Comparison of ENCODE assay signal across 8 cellular contexts in the genomic region with DNA sequence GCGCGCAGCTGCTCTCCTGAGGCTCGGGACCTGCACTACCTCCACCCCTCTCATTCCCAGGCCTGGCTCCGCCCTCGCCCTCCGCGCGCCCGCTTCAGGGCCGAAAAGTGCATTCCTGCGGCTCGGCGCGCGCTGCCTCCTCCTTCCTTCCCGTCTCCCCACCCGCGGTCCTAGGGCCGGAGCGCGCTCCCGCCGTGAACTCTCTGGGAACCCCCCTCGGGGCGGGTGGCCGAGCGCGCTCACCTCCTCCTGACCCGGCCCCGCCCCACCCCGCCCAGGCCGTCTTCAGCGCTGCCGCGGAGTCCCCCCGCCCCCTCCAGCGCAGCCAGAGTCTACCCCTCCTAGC. TPM values are rescaled to one million over a fixed set of nuclear protein-coding genes. Genes with fewer than 3 reads are reported as not detected.
DNase-seq lines count a peak whose midpoint lies in the region; ATAC-seq and TF ChIP-seq lines count a peak whose summit lies in the region.

No MANE protein-coding gene starts in this region.

- intact Hi-C loops in HCT116 (cut with micrococcal nuclease): loop anchor here (2.0 kb wide), 1 partner anchor 30 kb away; no protein-coding TSS in a partner anchor
- intact Hi-C loops in adrenal gland (cut with DNase I): no loop called here
- intact Hi-C loops in cardiac septum (cut with DNase I): loop anchor here (2.0 kb wide), 1 partner anchor 30 kb away; no protein-coding TSS in a partner anchor

- no TSS peak for BruUV-seq in HCT116 (replicated peaks; lab: Mats Ljungman, UMichigan)

- TF ChIP-seq RAD21 in HCT116 (IDR thresholded peaks at IDR 0.05; ENCODE audit: low read depth): no peak

- ATAC-seq in HCT116 (peak; percentile 77), upper lobe of left lung (ENCODE audit: low FRiP score in 2 of 2) (peak; percentile 92 to 93)

- TF ChIP-seq POLR2A in HCT116 (IDR thresholded peaks at IDR 0.05; ENCODE audit: borderline replicate concordance, extremely low read depth, insufficient read depth, insufficient read length) (peak; percentile 4), adrenal gland (IDR thresholded peaks at IDR 0.05) (peak in 1 of 2 donors; percentile 58), upper lobe of left lung (IDR thresholded peaks at IDR 0.05) (no peak)

- H3K79me2 ChIP-seq in HCT116 (ENCODE audit: insufficient read depth, low read length) (peaks cover 40% of the 10 kb centered on the region), parathyroid adenoma (no peaks in the 10 kb centered on the region)

- WGBS in adrenal gland, 4 donors: 0% methylated on average over 2 to 37 of the region's 37 CpGs
- WGBS in upper lobe of left lung, 2 donors: 1% methylated on average over 21 to 35 of the region's 37 CpGs

- CTCF ChIA-PET in HCT116 (lab: Charles Lee): interaction anchor here (2.5 kb wide), 2 partner anchors 31 to 101 kb away, joined by 8 to 12 read pairs; a partner anchor contains a TSS

- no peaks in the 10 kb centered on the region for H4K20me1 ChIP-seq in HCT116 (ENCODE audit: insufficient read depth)

- no peaks in the 10 kb centered on the region for H3K9me3 ChIP-seq in ES-I3 (ENCODE audit: control insufficient read depth, insufficient read depth, low read length)
- no peaks in the 10 kb centered on the region for H3K9me3 ChIP-seq in HCT116 (ENCODE audit: control insufficient read depth in 1 of 2, insufficient read depth in 1 of 2, low read depth in 1 of 2, low read length in 2 of 2)
- no peaks in the 10 kb centered on the region for H3K9me3 ChIP-seq in adrenal gland (replicated peaks in 1 of 3)
- H3K9me3 ChIP-seq in parathyroid adenoma (ENCODE audit: control insufficient read depth, low read length): no peaks in the 10 kb centered on the region
- H3K9me3 ChIP-seq in upper lobe of left lung: no peaks in the 10 kb centered on the region

- H3K9me2 ChIP-seq in HCT116 (ENCODE audit: insufficient read depth): no peaks in the 10 kb centered on the region

- TF ChIP-seq EP300 in upper lobe of left lung (IDR thresholded peaks at IDR 0.05): no peak

- H3K27ac ChIP-seq in HCT116 (ENCODE audit: low read depth, low read length) (peak overlapping the region; percentile 99), adrenal gland (peak overlapping the region; percentile 91 to 100 (median 97)), parathyroid adenoma (peak overlapping the region; percentile 99), upper lobe of left lung (peak overlapping the region; percentile 98 to 100 (median 99))

- H3K36me3 ChIP-seq in ES-I3 (ENCODE audit: insufficient read depth, low read length) (no peaks in the 10 kb centered on the region), HCT116 (ENCODE audit: control insufficient read depth in 1 of 2, insufficient read depth in 2 of 2, low read length in 2 of 2) (0 out of 4 replicates have a peak, but pooled peaks cover 0 to 2% of the 10 kb centered on the region in 2 experiments), adrenal gland (replicated peaks in 1 of 2) (no peaks in the 10 kb centered on the region), parathyroid adenoma (ENCODE audit: control insufficient read depth, insufficient read depth, low read length) (no peaks in the 10 kb centered on the region), upper lobe of left lung (peaks cover 0 to under 1% (median 0%) of the 10 kb centered on the region in 4 donors)

- TF ChIP-seq CTCF in HCT116 (IDR thresholded peaks at IDR 0.05 in 2 of 3, conservative IDR thresholded peaks at IDR 0.05 in 1 of 3; ENCODE audit: borderline replicate concordance in 1 of 3, insufficient read depth in 1 of 3, low read depth in 2 of 3, low read length in 2 of 3) (no peak), adrenal gland (IDR thresholded peaks at IDR 0.05) (no peak), parathyroid adenoma (IDR thresholded peaks at IDR 0.05) (no peak), upper lobe of left lung (IDR thresholded peaks at IDR 0.05) (no peak)

- H3K9ac ChIP-seq in ES-I3 (ENCODE audit: low read depth, low read length) (peak overlapping the region; percentile 52), HCT116 (ENCODE audit: low read length) (peak overlapping the region; percentile 93), parathyroid adenoma (no peak overlapping the region)

- peak; percentile 83 for DNase-seq in HCT116 (ENCODE audit: low read depth, low spot score)
- DNase-seq in MV-4-11 (lab: John Stamatoyannopoulos, UW): peak; percentile 88
- peak; percentile 57 for DNase-seq in T follicular helper cell (ENCODE audit: low read depth)
- DNase-seq in adrenal gland: peak; percentile 92 to 94 (median 94)
- DNase-seq in cardiac septum (ENCODE audit: low spot score): peak; percentile 95
- peak; percentile 96 to 98 for DNase-seq in upper lobe of left lung

- peaks cover 49% of the 10 kb centered on the region for H3K4me1 ChIP-seq in ES-I3 (ENCODE audit: insufficient read depth, low read length)
- peaks cover 58 to 87% of the 10 kb centered on the region in 2 experiments for H3K4me1 ChIP-seq in HCT116 (ENCODE audit: control insufficient read depth in 1 of 2, insufficient read depth in 2 of 2, low read length in 2 of 2)
- H3K4me1 ChIP-seq in adrenal gland (replicated peaks in 1 of 2): peaks cover 34 to 58% of the 10 kb centered on the region in 2 donors
- H3K4me1 ChIP-seq in parathyroid adenoma: peaks cover 12% of the 10 kb centered on the region
- peaks cover 72 to 99% (median 75%) of the 10 kb centered on the region in 4 donors for H3K4me1 ChIP-seq in upper lobe of left lung

- RAD21 ChIA-PET in HCT116 (lab: Charles Lee; ENCODE audit: low non-redundant PET in 1 of 2, low total read pairs in 2 of 2, uncharacterized antibody in 2 of 2, unreplicated experiment in 2 of 2): interaction anchor here (0.7 to 1.7 kb wide), 3 partner anchors 20 to 31 kb away, joined by 3 to 4 read pairs (median 3); a partner anchor contains a TSS

- H3K27me3 ChIP-seq in HCT116 (ENCODE audit: insufficient read depth, low read length): no peaks in the 10 kb centered on the region
- H3K27me3 ChIP-seq in adrenal gland: no peaks in the 10 kb centered on the region
- H3K27me3 ChIP-seq in parathyroid adenoma (ENCODE audit: control insufficient read depth, insufficient read depth, low read length): no peaks in the 10 kb centered on the region
- no peaks in the 10 kb centered on the region for H3K27me3 ChIP-seq in upper lobe of left lung

- H3K4me2 ChIP-seq in HCT116 (ENCODE audit: low read length): peak overlapping the region; percentile 100
- H3K4me2 ChIP-seq in parathyroid adenoma (ENCODE audit: low read length): peak overlapping the region; percentile 100

- H2AFZ ChIP-seq in HCT116 (ENCODE audit: low read depth, low read length, poor library complexity, severe bottlenecking): no peak overlapping the region
- peak overlapping the region; percentile 90 for H2AFZ ChIP-seq in parathyroid adenoma

- POLR2A ChIA-PET in HCT116 (lab: Charles Lee): interaction anchor here (1.1 to 2.5 kb wide), 2 partner anchors 9 to 45 kb away, joined by 3 to 7 read pairs; no protein-coding TSS in a partner anchor

- H3K4me3 ChIP-seq in HCT116 (replicated peaks in 1 of 2; ENCODE audit: low read depth in 1 of 2, low read length in 2 of 2): peak overlapping the region; percentile 72 to 88
- H3K4me3 ChIP-seq in adrenal gland: peak overlapping the region; percentile 22 to 91 (median 69)
- peak overlapping the region; percentile 79 for H3K4me3 ChIP-seq in parathyroid adenoma (ENCODE audit: low read depth, low read length)
- H3K4me3 ChIP-seq in upper lobe of left lung: peak overlapping the region; percentile 50 to 83 (median 70)

TF ChIP-seq in HCT116, 20 proteins besides CTCF, POLR2A, EP300 and RAD21:
- TF ChIP-seq JUND (IDR thresholded peaks at IDR 0.05): no peak

RNA-seq across cellular contexts. Expression of a gene that starts 11.2 kb away (rescaled TPM):
- 68.9 TPM for total RNA-seq in HCT116 (2021; ENCODE audit: unreplicated experiment)
- 50.8 and 54.4 TPM in 2 replicates for polyA plus RNA-seq in HCT116 (2012)
- 10 to 100 TPM; 15.8 to 36.4 (median 24.8) TPM for total RNA-seq in adrenal gland
- polyA plus RNA-seq in adrenal gland: 10 to 100 TPM in 2 of 3 donors, 1 to 10 TPM in 1; 9.2 to 36.2 (median 25.8) TPM
- total RNA-seq in cardiac septum: 21.2 TPM
- 10 to 100 TPM; 21.2 to 43.0 (median 32.1) TPM for total RNA-seq in upper lobe of left lung

RNA-seq across cellular contexts. Expression of a gene that starts 13.8 kb away (rescaled TPM):
- total RNA-seq in HCT116 (2021; ENCODE audit: unreplicated experiment) (1.9 TPM), adrenal gland (1 to 10 TPM; 1.2 to 7.4 (median 4.0) TPM), cardiac septum (1.4 TPM), upper lobe of left lung (10 to 100 TPM in 1 of 6 donors, 1 to 10 TPM in 5; 3.1 to 12.9 (median 4.7) TPM)
- polyA plus RNA-seq in HCT116 (2012): 0.33 and 0.47 TPM in 2 replicates
- 1 to 10 TPM in 2 of 3 donors, under 1 TPM in 1; 0.95 to 4.0 (median 3.5) TPM for polyA plus RNA-seq in adrenal gland

RNA-seq across cellular contexts. Expression of a gene that starts 40.1 kb away (rescaled TPM):
- 20.3 TPM for total RNA-seq in HCT116 (2021; ENCODE audit: unreplicated experiment)
- polyA plus RNA-seq in HCT116 (2012): 17.4 and 19.4 TPM in 2 replicates
- total RNA-seq in adrenal gland: 10 to 100 TPM in 6 of 8 donors, 1 to 10 TPM in 2; 2.3 to 43.4 (median 19.8) TPM
- 100 to 1,000 TPM in 2 of 3 donors, 10 to 100 TPM in 1; 10.9 to 140 (median 100) TPM for polyA plus RNA-seq in adrenal gland
- total RNA-seq in cardiac septum: 16.5 TPM
- 100 to 1,000 TPM in 1 of 6 donors, 10 to 100 TPM in 5; 19.8 to 164 (median 28.6) TPM for total RNA-seq in upper lobe of left lung

RNA-seq across cellular contexts. Expression of a gene that starts 40.3 kb away (rescaled TPM):
- total RNA-seq in HCT116 (2021; ENCODE audit: unreplicated experiment) (49.7 TPM), adrenal gland (10 to 100 TPM in 7 of 8 donors, 1 to 10 TPM in 1; 8.8 to 61.0 (median 18.6) TPM), cardiac septum (19.2 TPM), upper lobe of left lung (10 to 100 TPM in 5 of 6 donors, 1 to 10 TPM in 1; 9.6 to 52.4 (median 24.0) TPM)
- polyA plus RNA-seq in HCT116 (2012): 11.8 and 13.2 TPM in 2 replicates
- polyA plus RNA-seq in adrenal gland: 10 to 100 TPM in 2 of 3 donors, 1 to 10 TPM in 1; 6.6 to 11.3 (median 11.3) TPM

RNA-seq across cellular contexts. Expression of a gene that starts 47.3 kb away (rescaled TPM):
- 50.3 TPM for total RNA-seq in HCT116 (2021; ENCODE audit: unreplicated experiment)
- 33.9 and 36.7 TPM in 2 replicates for polyA plus RNA-seq in HCT116 (2012)
- total RNA-seq in adrenal gland: 1 to 10 TPM in 5 of 8 donors, under 1 TPM in 3; 0.69 to 4.1 (median 1.4) TPM
- under 1 TPM; 0.56 to 0.81 (median 0.79) TPM for polyA plus RNA-seq in adrenal gland
- 0.16 TPM for total RNA-seq in cardiac septum
- 1 to 10 TPM; 1.5 to 5.3 (median 2.1) TPM for total RNA-seq in upper lobe of left lung

Comparison
In these comparisons a context has a peak if more than half of its experiments do, and no peak if none do; other contexts are left out.
1. Peak in every context shown above with its lines: DNase-seq, ATAC-seq, H3K4me3 ChIP-seq and H3K27ac ChIP-seq.
2. intact Hi-C loops: an anchor here in HCT116 (2.0 kb wide) and cardiac septum (2.0 kb wide); none called in adrenal gland.